Comparison of ENCODE assay signal across 22 cellular contexts in the genomic region with DNA sequence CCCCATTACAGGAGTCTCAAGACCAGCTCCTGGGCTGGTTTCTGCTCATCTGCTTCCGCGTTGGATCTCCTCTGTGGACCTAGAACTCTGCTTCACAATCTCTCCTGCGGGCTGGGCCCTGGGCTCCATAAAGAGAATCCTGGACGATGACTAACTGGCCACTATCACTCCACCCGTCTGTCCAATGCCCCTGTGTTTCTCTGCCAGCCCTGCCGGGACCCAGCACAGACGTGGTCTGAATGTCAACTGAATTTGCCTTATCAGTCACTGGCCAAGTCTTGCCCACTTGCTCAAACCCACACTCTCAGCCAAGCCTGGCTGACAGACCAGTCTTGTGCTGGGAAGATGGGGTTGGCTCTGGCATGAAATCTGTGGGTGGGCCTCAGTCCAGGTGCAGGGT. TPM values are rescaled to one million over a fixed set of nuclear protein-coding genes. Genes with fewer than 3 reads are reported as not detected.
A peak's percentile ranks its signal among the peaks of the same experiment; 100 is the strongest.
DNase-seq lines count a peak whose midpoint lies in the region; ATAC-seq and TF ChIP-seq lines count a peak whose summit lies in the region.
"Had no signal": no experiment of that assay in that cellular context is flagged by ENCODE, and none has a peak within 500 bp of the region (broad histone marks: within the 10 kb centered on the region; RNA-seq: fewer than 3 reads in every experiment).

No MANE protein-coding gene starts in this region.

- H3K4me3 Mint-ChIP-seq in T-helper 17 cell = no peak overlapping the region
- no peak overlapping the region for H3K4me3 Mint-ChIP-seq in naive thymus-derived CD4-positive, alpha-beta T cell
- H3K4me3 Mint-ChIP-seq: activated CD4-positive, alpha-beta memory T cell treated with anti-CD3 and anti-CD28 coated beads for 36 hours; activated naive CD8-positive, alpha-beta T cell treated with anti-CD3 and anti-CD28 coated beads for 36 hours; activated T-cell treated with anti-CD3 and anti-CD28 coated beads, Interleukin-2, amount 50 U/mL, for 4 hours; CD8-positive, alpha-beta memory T cell; natural killer cell had no signal

- H3K4me2 ChIP-seq in parathyroid adenoma (ENCODE audit: low read length) = no peak overlapping the region

- intact Hi-C loops in naive thymus-derived CD4-positive, alpha-beta T cell (cut with micrococcal nuclease) = no loop called here

- no peaks in the 10 kb centered on the region for H3K36me3 ChIP-seq in parathyroid adenoma (ENCODE audit: control insufficient read depth, insufficient read depth, low read length)
- H3K36me3 ChIP-seq in naive thymus-derived CD4-positive, alpha-beta T cell (ENCODE audit: control insufficient read depth in 2 of 3, insufficient read depth in 3 of 3, low read length in 3 of 3) = no peaks in the 10 kb centered on the region
- H3K36me3 ChIP-seq: right atrium auricular region had no signal

- no peak overlapping the region for H3K4me3 ChIP-seq in parathyroid adenoma (ENCODE audit: low read depth, low read length)
- H3K4me3 ChIP-seq in naive thymus-derived CD4-positive, alpha-beta T cell (ENCODE audit: low read length) = no peak overlapping the region
- H3K4me3 ChIP-seq: right atrium auricular region, SK-N-MC had no signal

- no peak overlapping the region for H3K9ac ChIP-seq in parathyroid adenoma

- no peaks in the 10 kb centered on the region for H3K27me3 Mint-ChIP-seq in T-helper 17 cell
- no peaks in the 10 kb centered on the region for H3K27me3 Mint-ChIP-seq in naive thymus-derived CD4-positive, alpha-beta T cell
- H3K27me3 Mint-ChIP-seq: activated CD4-positive, alpha-beta memory T cell treated with anti-CD3 and anti-CD28 coated beads for 36 hours; activated naive CD8-positive, alpha-beta T cell treated with anti-CD3 and anti-CD28 coated beads for 36 hours; CD8-positive, alpha-beta memory T cell had no signal

- peak overlapping the region; percentile 81 for H3K27ac ChIP-seq in parathyroid adenoma
- no peak overlapping the region for H3K27ac ChIP-seq in naive thymus-derived CD4-positive, alpha-beta T cell (ENCODE audit: low read depth, low read length)
- H3K27ac ChIP-seq: right atrium auricular region, SK-N-MC had no signal

- no peaks in the 10 kb centered on the region for H3K9me3 Mint-ChIP-seq in naive thymus-derived CD4-positive, alpha-beta T cell
- H3K9me3 Mint-ChIP-seq: activated CD4-positive, alpha-beta memory T cell treated with anti-CD3 and anti-CD28 coated beads for 36 hours; activated naive CD8-positive, alpha-beta T cell treated with anti-CD3 and anti-CD28 coated beads for 36 hours; activated T-cell treated with anti-CD3 and anti-CD28 coated beads, Interleukin-2, amount 50 U/mL, for 4 hours; CD8-positive, alpha-beta memory T cell; natural killer cell had no signal

- DNase-seq in EH (ENCODE audit: low read depth) (peak; percentile 29), T-helper 17 cell (no peak), glomerular visceral epithelial cell (ENCODE audit: extremely low spot score) (peak; percentile 36)
- DNase-seq in naive thymus-derived CD4-positive, alpha-beta T cell = no peak
- DNase-seq: activated CD4-positive, alpha-beta memory T cell treated with anti-CD3 and anti-CD28 coated beads for 36 hours; activated naive CD8-positive, alpha-beta T cell treated with anti-CD3 and anti-CD28 coated beads for 36 hours; activated T-cell treated with anti-CD3 and anti-CD28 coated beads, Interleukin-2, amount 50 U/mL, for 4 hours; CD8-positive, alpha-beta memory T cell; foreskin fibroblast; GOT3; Kasumi-1; natural killer cell; NCI-H1436; NCI-H446; stimulated activated CD4-positive, alpha-beta T cell treated with anti-CD3 and anti-CD28 coated beads, Interleukin-1b, Interleukin-23, amount 100 ng/mL, for 48 hours had no signal

- H3K27ac Mint-ChIP-seq in T-helper 17 cell = peak overlapping the region; percentile 61
- H3K27ac Mint-ChIP-seq in naive thymus-derived CD4-positive, alpha-beta T cell = no peak overlapping the region
- H3K27ac Mint-ChIP-seq: activated CD4-positive, alpha-beta memory T cell treated with anti-CD3 and anti-CD28 coated beads for 36 hours; activated naive CD8-positive, alpha-beta T cell treated with anti-CD3 and anti-CD28 coated beads for 36 hours; CD8-positive, alpha-beta memory T cell; natural killer cell had no signal

- TF ChIP-seq CTCF in parathyroid adenoma (IDR thresholded peaks at IDR 0.05) = no peak

- H3K79me2 ChIP-seq in parathyroid adenoma = peaks cover 9% of the 10 kb centered on the region

- no peak overlapping the region for H2AFZ ChIP-seq in parathyroid adenoma

- peaks cover 53% of the 10 kb centered on the region for H3K4me1 ChIP-seq in parathyroid adenoma
- no peaks in the 10 kb centered on the region for H3K4me1 ChIP-seq in naive thymus-derived CD4-positive, alpha-beta T cell (ENCODE audit: control insufficient read depth in 2 of 2, insufficient read depth in 2 of 2, low read length in 2 of 2)

- no peaks in the 10 kb centered on the region for H3K27me3 ChIP-seq in parathyroid adenoma (ENCODE audit: control insufficient read depth, insufficient read depth, low read length)
- no peaks in the 10 kb centered on the region for H3K27me3 ChIP-seq in naive thymus-derived CD4-positive, alpha-beta T cell (ENCODE audit: control insufficient read depth in 2 of 2, insufficient read depth in 2 of 2, low read length in 2 of 2)
- H3K27me3 ChIP-seq: right atrium auricular region had no signal

- ATAC-seq in T-helper 17 cell (no peak), GM18858 (IDR thresholded peaks at IDR 0.05; ENCODE audit: unreplicated experiment) (no peak), HG03139 (IDR thresholded peaks at IDR 0.05; ENCODE audit: unreplicated experiment) (no peak), HG02678 (IDR thresholded peaks at IDR 0.05; ENCODE audit: unreplicated experiment) (no peak)
- ATAC-seq in naive thymus-derived CD4-positive, alpha-beta T cell = no peak
- ATAC-seq: activated T-cell treated with anti-CD3 and anti-CD28 coated beads, Interleukin-2, amount 50 U/mL, for 4 hours; left lobe of liver; natural killer cell had no signal

- CTCF ChIA-PET in naive thymus-derived CD4-positive, alpha-beta T cell (lab: Charles Lee) = interaction anchor here (1.1 kb wide), 1 partner anchor 14 kb away, joined by 3 read pairs; no protein-coding TSS in a partner anchor

- H3K36me3 Mint-ChIP-seq in T-helper 17 cell (ENCODE audit: low read depth) = no peaks in the 10 kb centered on the region
- H3K36me3 Mint-ChIP-seq in naive thymus-derived CD4-positive, alpha-beta T cell = no peaks in the 10 kb centered on the region
- H3K36me3 Mint-ChIP-seq: activated CD4-positive, alpha-beta memory T cell treated with anti-CD3 and anti-CD28 coated beads for 36 hours; activated naive CD8-positive, alpha-beta T cell treated with anti-CD3 and anti-CD28 coated beads for 36 hours; CD8-positive, alpha-beta memory T cell; natural killer cell had no signal

- H3K9me3 ChIP-seq in T-helper 17 cell (ENCODE audit: control insufficient read depth, low read length, poor library complexity, severe bottlenecking) (no peaks in the 10 kb centered on the region), parathyroid adenoma (ENCODE audit: control insufficient read depth, low read length) (no peaks in the 10 kb centered on the region)
- H3K9me3 ChIP-seq in naive thymus-derived CD4-positive, alpha-beta T cell (ENCODE audit: control insufficient read depth in 2 of 3, low read length in 3 of 3) = no peaks in the 10 kb centered on the region
- H3K9me3 ChIP-seq: right atrium auricular region had no signal

- H3K4me1 Mint-ChIP-seq in T-helper 17 cell = peaks cover 11% of the 10 kb centered on the region
- peaks cover 6 to 16% (median 11%) of the 10 kb centered on the region in 7 donors for H3K4me1 Mint-ChIP-seq in naive thymus-derived CD4-positive, alpha-beta T cell

- POLR2A ChIA-PET in naive thymus-derived CD4-positive, alpha-beta T cell (lab: Charles Lee) = no interaction called here

RNA-seq across cellular contexts. Expression of a gene that starts 17.4 kb away (rescaled TPM):
- total RNA-seq in T-helper 17 cell = 10 to 100 TPM in 1 of 2 donors, 1 to 10 TPM in 1; 2.6 to 10.3 TPM
- total RNA-seq in naive thymus-derived CD4-positive, alpha-beta T cell = 1 to 10 TPM; 2.9 to 6.3 (median 5.7) TPM
- polyA plus RNA-seq in naive thymus-derived CD4-positive, alpha-beta T cell = 1 to 10 TPM in 1 of 2 donors, under 1 TPM in 1; 0.54 to 1.7 TPM

Comparison
In these comparisons a context has a peak if more than half of its experiments do, and no peak if none do; other contexts are left out.
1. DNase-seq: peak in EH (single experiment) and glomerular visceral epithelial cell (single experiment); none in T-helper 17 cell (0 of 3) and naive thymus-derived CD4-positive, alpha-beta T cell (0 of 9).